ENCODE assay signal across 15 cellular contexts in genomic region chr9:136305822-136306690, GRCh38. TPM values are rescaled to one million over a fixed set of nuclear protein-coding genes. Genes with fewer than 3 reads are reported as not detected.
DNase-seq lines count a peak whose midpoint lies in the region; ATAC-seq and TF ChIP-seq lines count a peak whose summit lies in the region.
"Had no signal": no experiment of that assay in that cellular context is flagged by ENCODE, and none has a peak within 500 bp of the region (broad histone marks: within the 10 kb centered on the region; RNA-seq: fewer than 3 reads in every experiment).

No MANE protein-coding gene starts in this region.

- no peak for TF ChIP-seq CTCF in BE2C (IDR thresholded peaks at IDR 0.05; ENCODE audit: low read depth, low read length)
- no peak for TF ChIP-seq CTCF in CD8-positive, alpha-beta T cell (IDR thresholded peaks at IDR 0.05)
- TF ChIP-seq CTCF in activated B cell treated with CpG ODN at 0.5 μM for 24 hours (IDR thresholded peaks at IDR 0.05): no peak
- TF ChIP-seq CTCF in tibial artery (IDR thresholded peaks at IDR 0.05): no peak
- TF ChIP-seq CTCF in spleen (IDR thresholded peaks at IDR 0.05 in 8 of 11, conservative IDR thresholded peaks at IDR 0.05 in 3 of 11): no peak

- WGBS in spleen, 5 donors: 31 to 41% (median 36%) methylated on average over 16 to 32 of the region's 32 CpGs

- peaks cover 2% of the 10 kb centered on the region for H3K27me3 Mint-ChIP-seq in CD8-positive, alpha-beta T cell (ENCODE audit: low read depth)
- peaks cover 3% of the 10 kb centered on the region for H3K27me3 Mint-ChIP-seq in activated B cell treated with CpG ODN at 0.5 μM for 24 hours
- H3K27me3 Mint-ChIP-seq in naive B cell: peaks cover 0 to 5% (median 0%) of the 10 kb centered on the region in 3 donors
- H3K27me3 Mint-ChIP-seq: CD4-positive, alpha-beta T cell had no signal

- no peaks in the 10 kb centered on the region for H3K9me3 Mint-ChIP-seq in CD8-positive, alpha-beta T cell
- H3K9me3 Mint-ChIP-seq in activated B cell treated with CpG ODN at 0.5 μM for 24 hours (no peaks in the 10 kb centered on the region), naive B cell (no peaks in the 10 kb centered on the region)
- H3K9me3 Mint-ChIP-seq: CD4-positive, alpha-beta T cell had no signal

- H3K4me3 ChIP-seq in BE2C (ENCODE audit: low read depth, low read length) (no peak overlapping the region), tibial artery (no peak overlapping the region), spleen (no peak overlapping the region)
- H3K4me3 ChIP-seq in CD8-positive, alpha-beta T cell (ENCODE audit: low read depth, low read length): no peak overlapping the region
- H3K4me3 ChIP-seq: MG63, thoracic aorta had no signal

- H3K27me3 ChIP-seq in BE2C (no peaks in the 10 kb centered on the region), tibial artery (peaks cover 0 to 82% of the 10 kb centered on the region in 2 donors), spleen (replicated peaks in 1 of 7) (peaks cover 0 to 58% (median 5%) of the 10 kb centered on the region in 7 donors)
- peaks cover 7% of the 10 kb centered on the region for H3K27me3 ChIP-seq in CD8-positive, alpha-beta T cell (ENCODE audit: insufficient read depth, low read length)
- H3K27me3 ChIP-seq: MG63 had no signal

- POLR2A ChIA-PET in CD8-positive, alpha-beta T cell (lab: Charles Lee): no interaction called here
- POLR2A ChIA-PET in activated B cell treated with CpG ODN at 0.5 μM for 24 hours (lab: Charles Lee): no interaction called here

- H3K27ac Mint-ChIP-seq in CD8-positive, alpha-beta T cell: peak overlapping the region; percentile 41
- H3K27ac Mint-ChIP-seq in activated B cell treated with CpG ODN at 0.5 μM for 24 hours: peak overlapping the region; percentile 31
- peak overlapping the region in 1 of 6 donors; percentile 91 for H3K27ac Mint-ChIP-seq in naive B cell
- H3K27ac Mint-ChIP-seq: CD4-positive, alpha-beta T cell had no signal

- peak; percentile 37 for ATAC-seq in CD8-positive, alpha-beta T cell
- ATAC-seq in activated B cell treated with CpG ODN at 0.5 μM for 24 hours (ENCODE audit: low read depth): peak; percentile 12
- peak; percentile 15 to 20 for ATAC-seq in naive B cell (ENCODE audit: low read depth in 2 of 2)

- no peaks in the 10 kb centered on the region for H3K36me3 Mint-ChIP-seq in CD8-positive, alpha-beta T cell
- H3K36me3 Mint-ChIP-seq in activated B cell treated with CpG ODN at 0.5 μM for 24 hours (ENCODE audit: low read depth) (no peaks in the 10 kb centered on the region), naive B cell (no peaks in the 10 kb centered on the region)

- CTCF ChIA-PET in CD8-positive, alpha-beta T cell (lab: Charles Lee): no interaction called here
- CTCF ChIA-PET in activated B cell treated with CpG ODN at 0.5 μM for 24 hours (lab: Charles Lee): no interaction called here

- peaks cover 5% of the 10 kb centered on the region for H3K4me1 Mint-ChIP-seq in CD8-positive, alpha-beta T cell (ENCODE audit: low read depth)
- H3K4me1 Mint-ChIP-seq in activated B cell treated with CpG ODN at 0.5 μM for 24 hours (peaks cover 4% of the 10 kb centered on the region), naive B cell (peaks cover 0 to 7% (median 0%) of the 10 kb centered on the region in 3 donors)

- H3K36me3 ChIP-seq in BE2C (no peaks in the 10 kb centered on the region), tibial artery (no peaks in the 10 kb centered on the region), spleen (no peaks in the 10 kb centered on the region)
- no peaks in the 10 kb centered on the region for H3K36me3 ChIP-seq in CD8-positive, alpha-beta T cell (ENCODE audit: insufficient read depth, low read length)
- H3K36me3 ChIP-seq: MG63, thoracic aorta had no signal

- TF ChIP-seq POLR2A in spleen (IDR thresholded peaks at IDR 0.05): no peak

- no peak overlapping the region for H3K27ac ChIP-seq in CD8-positive, alpha-beta T cell (ENCODE audit: low read depth, low read length)
- H3K27ac ChIP-seq in tibial artery (no peak overlapping the region), spleen (no peak overlapping the region)
- H3K27ac ChIP-seq: epithelial cell of prostate, thoracic aorta had no signal

- H3K4me1 ChIP-seq in BE2C (peaks cover 20% of the 10 kb centered on the region), tibial artery (no peaks in the 10 kb centered on the region), spleen (peaks cover 0 to 46% (median 22%) of the 10 kb centered on the region in 6 donors)
- H3K4me1 ChIP-seq in CD8-positive, alpha-beta T cell (ENCODE audit: insufficient read depth, low read length): no peaks in the 10 kb centered on the region

- DNase-seq in BE2C (peak; percentile 56), activated B cell treated with CpG ODN at 0.5 μM for 24 hours (no peak), naive B cell (no peak), tibial artery (no peak), H4 (ENCODE audit: low spot score) (no peak), spleen (no peak)
- DNase-seq in CD8-positive, alpha-beta T cell: no peak
- DNase-seq: CD4-positive, alpha-beta T cell; islet precursor cell; NCI-H2171 had no signal

- H3K9me3 ChIP-seq in BE2C (no peaks in the 10 kb centered on the region), tibial artery (no peaks in the 10 kb centered on the region), spleen (no peaks in the 10 kb centered on the region)
- H3K9me3 ChIP-seq in CD8-positive, alpha-beta T cell (ENCODE audit: low read length): no peaks in the 10 kb centered on the region
- H3K9me3 ChIP-seq: MG63, thoracic aorta had no signal

- peak overlapping the region; percentile 13 for H3K4me3 Mint-ChIP-seq in CD8-positive, alpha-beta T cell
- peak overlapping the region; percentile 42 for H3K4me3 Mint-ChIP-seq in activated B cell treated with CpG ODN at 0.5 μM for 24 hours
- H3K4me3 Mint-ChIP-seq in naive B cell: peak overlapping the region in 4 of 8 donors; percentile 13 to 81 (median 34)
- H3K4me3 Mint-ChIP-seq: CD4-positive, alpha-beta T cell had no signal

- intact Hi-C loops in CD8-positive, alpha-beta T cell (cut with DNase I, micrococcal nuclease): no loop called here
- intact Hi-C loops in activated B cell treated with CpG ODN at 0.5 μM for 24 hours (cut with micrococcal nuclease): no loop called here
- intact Hi-C loops in tibial artery (cut with DNase I; ENCODE audit: low total_unique reads): no loop called here
- intact Hi-C loops in spleen (cut with DNase I; ENCODE audit: low total_unique reads): no loop called here

RNA-seq across cellular contexts. Expression of gene CCDC187, which starts 2.2 kb away (rescaled TPM):
- not detected for polyA plus RNA-seq in BE2C (2012; ENCODE audit: insufficient read depth, insufficient read length, low read depth)
- under 1 TPM; 0.03 to 0.11 TPM for total RNA-seq in CD8-positive, alpha-beta T cell
- total RNA-seq in activated B cell treated with CpG ODN at 0.5 μM for 24 hours (0.51 and 0.69 TPM in 2 replicates), spleen (under 1 TPM in 5 of 7 donors, not detected in 2; 0.03 to 0.15 (median 0.10) TPM)
- polyA plus RNA-seq in naive B cell (ENCODE audit: low read depth in 6 of 6) (1 to 10 TPM in 3 of 6 donors, under 1 TPM in 3; 0.38 to 4.3 (median 1.5) TPM), spleen (under 1 TPM; 0.10 to 0.20 (median 0.13) TPM)
- total RNA-seq in H4 (2014; rRNA removed; shearing (Covaris generic)): not detected in 2 replicates
- total RNA-seq: CD4-positive, alpha-beta T cell; pulmonary artery endothelial cell; SK-MEL-5; thoracic aorta had no signal

RNA-seq across cellular contexts. Expression of gene GPSM1, which starts 21.3 kb away (rescaled TPM):
- polyA plus RNA-seq in BE2C (2012; ENCODE audit: insufficient read depth, insufficient read length, low read depth): 131 TPM
- 1 to 10 TPM; 5.4 to 6.6 TPM for total RNA-seq in CD8-positive, alpha-beta T cell
- 1.9 and 2.6 TPM in 2 replicates for total RNA-seq in activated B cell treated with CpG ODN at 0.5 μM for 24 hours
- polyA plus RNA-seq in naive B cell (ENCODE audit: low read depth in 6 of 6): 1 to 10 TPM in 2 of 6 donors, under 1 TPM in 3, not detected in 1; 0.69 to 1.6 (median 0.94) TPM
- 5.1 and 8.9 TPM in 2 replicates for total RNA-seq in H4 (2014; rRNA removed; shearing (Covaris generic))
- 10 to 100 TPM in 5 of 7 donors, 1 to 10 TPM in 2; 9.5 to 27.9 (median 14.3) TPM for total RNA-seq in spleen
- 10 to 100 TPM in 1 of 3 donors, 1 to 10 TPM in 2; 4.5 to 20.5 (median 9.3) TPM for polyA plus RNA-seq in spleen

RNA-seq across cellular contexts. Expression of gene DNLZ, which starts 57.5 kb away (rescaled TPM):
- 95.7 TPM for polyA plus RNA-seq in BE2C (2012; ENCODE audit: insufficient read depth, insufficient read length, low read depth)
- 10 to 100 TPM; 21.0 to 22.1 TPM for total RNA-seq in CD8-positive, alpha-beta T cell
- total RNA-seq in activated B cell treated with CpG ODN at 0.5 μM for 24 hours (27.1 and 28.9 TPM in 2 replicates), spleen (10 to 100 TPM; 15.8 to 29.8 (median 22.7) TPM)
- polyA plus RNA-seq in naive B cell (ENCODE audit: low read depth in 6 of 6) (10 to 100 TPM; 42.2 to 93.0 (median 57.2) TPM), spleen (10 to 100 TPM; 20.5 to 24.0 (median 22.0) TPM)
- total RNA-seq in H4 (2014; rRNA removed; shearing (Covaris generic)): 26.5 and 39.6 TPM in 2 replicates
